1 cellular context compared by ENCODE assay signal in the genomic region with DNA sequence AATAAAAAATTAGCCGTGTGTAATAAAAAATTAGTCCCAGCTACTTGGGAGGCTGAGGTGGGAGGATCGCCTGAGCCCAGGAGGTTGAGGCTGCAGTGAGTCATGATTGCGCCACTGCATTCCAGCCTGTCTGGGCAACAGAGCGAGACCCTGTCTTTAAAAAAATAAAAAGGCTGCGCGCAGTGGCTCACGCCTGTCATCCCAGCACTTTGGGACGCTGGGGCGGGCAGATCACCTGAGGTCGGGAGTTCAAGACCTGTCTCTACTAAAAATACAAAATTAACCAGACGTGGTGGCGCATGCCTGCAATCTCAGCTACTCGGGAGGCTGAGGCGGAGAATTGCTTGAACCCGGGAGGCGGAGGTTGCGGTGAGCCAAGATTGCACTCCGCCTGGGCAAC.
TF ChIP-seq lines count a peak whose summit lies in the region.

No MANE protein-coding gene starts in this region.

TF ChIP-seq in A549, 52 proteins besides CTCF, POLR2A, EP300 and RAD21:
- TF ChIP-seq CEBPB (IDR thresholded peaks at IDR 0.05) (peak; percentile 46 to 88; a peak in 3 of 4 replicates), FOSL2 (IDR thresholded peaks at IDR 0.05) (0 out of 2 replicates have a peak, but pooled peaks have one; percentile 10), FOSL2 (CRISPR knock-in tag; IDR thresholded peaks at IDR 0.05) (peak; percentile 89), KDM1A (IDR thresholded peaks at IDR 0.05; ENCODE audit: low read depth) (0 out of 2 replicates have a peak, but pooled peaks have one; percentile 18), CHD4 (IDR thresholded peaks at IDR 0.05; ENCODE audit: borderline replicate concordance) (0 out of 2 replicates have a peak, but pooled peaks have one; percentile 46)
TF ChIP-seq in A549: peak in this region for 4; not testable (repeated sequence) for 48.
